In the genomic region with DNA sequence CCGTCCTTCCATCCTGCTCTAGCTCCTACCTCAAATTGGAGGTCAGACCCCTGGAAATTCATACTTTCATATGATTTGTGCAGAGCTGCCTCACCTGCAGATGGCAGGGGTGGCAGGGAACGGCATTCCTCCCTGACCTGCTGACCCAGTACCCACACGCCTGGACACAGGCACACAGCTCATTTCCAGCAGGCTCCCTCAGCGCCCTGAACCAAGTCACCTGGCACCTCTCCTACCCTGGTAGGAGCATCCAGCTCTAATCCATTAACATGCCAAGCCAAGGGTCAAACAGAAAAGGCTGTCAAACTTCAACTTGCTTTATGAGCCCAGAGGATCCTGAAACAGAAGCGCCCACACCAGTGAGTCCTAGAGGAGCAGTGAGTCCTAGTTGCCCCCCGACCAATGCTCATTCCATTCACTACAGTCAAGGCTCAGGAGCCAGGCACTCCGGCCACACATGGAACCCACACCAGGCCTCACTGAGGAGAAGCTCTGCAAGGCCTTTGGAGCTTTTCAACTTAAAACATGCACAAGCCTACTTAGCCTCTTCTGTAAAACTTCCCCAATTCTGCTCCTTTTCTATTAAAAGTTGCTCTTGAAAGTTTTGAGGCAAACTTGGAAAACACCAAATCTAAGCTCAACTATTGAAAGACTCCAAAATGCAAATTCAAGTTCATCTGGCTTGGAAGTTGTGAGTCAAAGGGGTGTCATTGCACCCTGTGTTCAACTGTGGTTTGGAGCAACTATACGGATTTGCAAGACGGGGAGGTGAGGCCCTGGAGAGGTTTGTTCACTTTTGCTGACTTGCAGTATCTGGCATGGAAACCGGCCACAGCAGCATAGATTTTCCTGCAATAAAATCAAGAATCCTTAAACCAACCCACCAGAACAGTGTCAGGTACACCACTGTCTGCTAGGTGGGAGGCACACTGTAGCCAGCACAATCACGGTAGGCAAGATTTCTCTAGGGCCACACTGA, we compare ENCODE assay signal across 3 cellular contexts.
TF ChIP-seq lines count a peak whose summit lies in the region.

No MANE protein-coding gene starts in this region.

TF ChIP-seq in K562, 482 proteins besides CTCF, POLR2A, EP300 and RAD21:
- TF ChIP-seq ZNF75A (CRISPR knock-in tag; IDR thresholded peaks at IDR 0.05), result no peak
- TF ChIP-seq C11orf30 (IDR thresholded peaks at IDR 0.05; ENCODE audit: low read depth), result peak; percentile 30; the same call in 1 of the 2 replicates
- no peak for TF ChIP-seq FOXA1 (IDR thresholded peaks at IDR 0.05; ENCODE audit: borderline replicate concordance)
- TF ChIP-seq MAFG (tag; conservative IDR thresholded peaks at IDR 0.05), result peak; percentile 54; the same call in 1 of the 2 replicates
- TF ChIP-seq ZNF316 (IDR thresholded peaks at IDR 0.05), result peak; percentile 36; the same call in 1 of the 2 replicates
- no peak for TF ChIP-seq FOXJ3 (CRISPR knock-in tag; IDR thresholded peaks at IDR 0.05)
- TF ChIP-seq MAFF (IDR thresholded peaks at IDR 0.05; ENCODE audit: low read length), result 0 out of 2 replicates have a peak, but pooled peaks have one; percentile 25
- no peak for TF ChIP-seq GTF2A2 (tag; IDR thresholded peaks at IDR 0.05)

TF ChIP-seq in HepG2, 621 proteins besides CTCF, POLR2A, EP300 and RAD21:
- TF ChIP-seq ELF4 (CRISPR knock-in tag; IDR thresholded peaks at IDR 0.05; ENCODE audit: borderline replicate concordance) (no peak), MAFF (IDR thresholded peaks at IDR 0.05; ENCODE audit: low read depth, low read length) (peak; percentile 73), MAFK (conservative IDR thresholded peaks at IDR 0.05 in 1 of 2, IDR thresholded peaks at IDR 0.05 in 1 of 2; ENCODE audit: low read length in 2 of 2) (peak; percentile 77 to 84)

TF ChIP-seq in HEK293T, 16 proteins besides CTCF, POLR2A, EP300 and RAD21:
- TF ChIP-seq FOXA1 (IDR thresholded peaks at IDR 0.05) (no peak), ZNF384 (IDR thresholded peaks at IDR 0.05) (no peak), FOXK2 (IDR thresholded peaks at IDR 0.05) (no peak), TARDBP (IDR thresholded peaks at IDR 0.05) (no peak), SP1 (IDR thresholded peaks at IDR 0.05) (no peak), CTBP1 (IDR thresholded peaks at IDR 0.05; ENCODE audit: borderline replicate concordance) (no peak)
